In the genomic region with DNA sequence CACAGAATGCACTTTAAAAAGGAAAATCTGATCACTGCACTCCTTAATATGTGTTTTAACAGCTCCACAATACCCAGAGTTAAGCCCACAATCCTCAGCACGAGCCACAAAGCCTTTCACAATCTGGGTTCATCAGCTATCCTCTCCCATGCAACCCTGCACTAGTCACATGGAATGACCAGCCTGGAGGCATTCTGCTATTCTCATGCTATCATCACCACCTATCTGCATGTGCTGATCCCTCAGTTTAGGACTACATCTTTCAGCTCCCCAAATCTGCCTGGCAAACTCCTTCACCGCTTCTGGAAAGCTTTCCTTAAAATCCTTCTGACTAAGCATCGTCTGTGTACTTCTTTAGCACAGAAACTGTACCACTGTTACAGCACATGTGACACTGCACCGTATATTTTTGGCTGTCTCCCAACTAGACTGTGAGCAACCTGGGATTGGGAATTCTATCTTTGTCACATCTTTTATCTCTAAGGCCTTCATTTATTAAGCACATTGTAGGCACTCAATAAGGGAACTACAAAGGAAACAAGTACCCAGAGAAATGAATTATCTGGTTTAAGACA, we compare ENCODE assay signal across 18 cellular contexts. TPM values are rescaled to one million over a fixed set of nuclear protein-coding genes. Genes with fewer than 3 reads are reported as not detected.
A peak's percentile ranks its signal among the peaks of the same experiment; 100 is the strongest.
DNase-seq lines count a peak whose midpoint lies in the region; ATAC-seq and TF ChIP-seq lines count a peak whose summit lies in the region.
"Had no signal": no experiment of that assay in that cellular context is flagged by ENCODE, and none has a peak within 500 bp of the region (broad histone marks: within the 10 kb centered on the region; RNA-seq: fewer than 3 reads in every experiment).

No MANE protein-coding gene starts in this region.

- no peak for DNase-seq in activated CD8-positive, alpha-beta memory T cell treated with anti-CD3 and anti-CD28 coated beads, Interleukin-2, amount 10 ng/mL, durations not matched to agents 7 days and 5 days
- no peak for DNase-seq in activated CD8-positive, alpha-beta memory T cell treated with anti-CD3 and anti-CD28 coated beads, Interleukin-2, amount 50 U/mL, for 4 hours
- DNase-seq in Caco-2 (no peak), amniotic epithelial cell (ENCODE audit: low read depth) (peak; percentile 17), inferior parietal cortex (ENCODE audit: extremely low spot score) (peak; percentile 11), CD14-positive monocyte (ENCODE audit: low spot score) (no peak)
- DNase-seq: GOT3, HCEC 1CT, NCI-H1417, NCI-H1694 treated with DMSO at 0.1 percent for 48 hours, NCI-H2081 treated with DMSO at 0.1 percent for 48 hours, NCI-H2171 treated with DMSO at 0.1 percent for 48 hours, NCI-H524 treated with DMSO at 0.1 percent for 48 hours, Peyer's patch had no signal

- no peaks in the 10 kb centered on the region for H3K4me1 ChIP-seq in Caco-2
- H3K4me1 ChIP-seq: Peyer's patch had no signal

- H3K4me3 ChIP-seq in Caco-2 (ENCODE audit: low read depth, low read length), result no peak overlapping the region
- H3K4me3 ChIP-seq: Peyer's patch had no signal

- H3K36me3 ChIP-seq in Caco-2 (ENCODE audit: control insufficient read depth, insufficient read depth, low read length), result no peaks in the 10 kb centered on the region

- no peaks in the 10 kb centered on the region for H3K27me3 ChIP-seq in Caco-2 (replicated peaks; ENCODE audit: control insufficient read depth, insufficient read depth, low read length)
- H3K27me3 ChIP-seq: Peyer's patch had no signal

- peaks cover 34% of the 10 kb centered on the region for H3K36me3 Mint-ChIP-seq in activated CD8-positive, alpha-beta memory T cell treated with anti-CD3 and anti-CD28 coated beads, Interleukin-2, amount 10 ng/mL, durations not matched to agents 7 days and 5 days
- H3K36me3 Mint-ChIP-seq in Caco-2 (ENCODE audit: insufficient read depth, unreplicated experiment) (peaks cover 52% of the 10 kb centered on the region), CD14-positive monocyte (peaks cover 55 to 58% of the 10 kb centered on the region in 2 donors)

- CTCF ChIA-PET in activated CD8-positive, alpha-beta memory T cell treated with anti-CD3 and anti-CD28 coated beads, Interleukin-2, amount 10 ng/mL, durations not matched to agents 7 days and 5 days (lab: Charles Lee), result no interaction called here
- CTCF ChIA-PET in Caco-2 (lab: Charles Lee), result no interaction called here

- TF ChIP-seq CTCF in Caco-2 (IDR thresholded peaks at IDR 0.05; ENCODE audit: insufficient read depth in 1 of 2, low read depth in 1 of 2, low read length in 1 of 2, severe bottlenecking in 1 of 2, unreplicated experiment in 1 of 2) (no peak), CD14-positive monocyte (IDR thresholded peaks at IDR 0.05) (no peak)

- no peak for ATAC-seq in activated CD8-positive, alpha-beta memory T cell treated with anti-CD3 and anti-CD28 coated beads, Interleukin-2, amount 10 ng/mL, durations not matched to agents 7 days and 5 days
- no peak for ATAC-seq in GM18907 (IDR thresholded peaks at IDR 0.05; ENCODE audit: unreplicated experiment)
- no peak for ATAC-seq in HG03571 (IDR thresholded peaks at IDR 0.05; ENCODE audit: unreplicated experiment)

- no peak overlapping the region for H3K4me3 Mint-ChIP-seq in activated CD8-positive, alpha-beta memory T cell treated with anti-CD3 and anti-CD28 coated beads, Interleukin-2, amount 10 ng/mL, durations not matched to agents 7 days and 5 days
- H3K4me3 Mint-ChIP-seq in Caco-2 (ENCODE audit: unreplicated experiment) (no peak overlapping the region), CD14-positive monocyte (no peak overlapping the region)
- H3K4me3 Mint-ChIP-seq: IgD-negative memory B cell had no signal

- H3K27me3 Mint-ChIP-seq in activated CD8-positive, alpha-beta memory T cell treated with anti-CD3 and anti-CD28 coated beads, Interleukin-2, amount 10 ng/mL, durations not matched to agents 7 days and 5 days, result no peaks in the 10 kb centered on the region
- H3K27me3 Mint-ChIP-seq in Caco-2 (ENCODE audit: insufficient read depth, unreplicated experiment), result no peaks in the 10 kb centered on the region
- peaks cover 0 to 29% (median 0%) of the 10 kb centered on the region in 3 donors for H3K27me3 Mint-ChIP-seq in CD14-positive monocyte (ENCODE audit: low read depth in 3 of 3)

- H3K4me1 Mint-ChIP-seq in activated CD8-positive, alpha-beta memory T cell treated with anti-CD3 and anti-CD28 coated beads, Interleukin-2, amount 10 ng/mL, durations not matched to agents 7 days and 5 days, result no peaks in the 10 kb centered on the region
- peaks cover 27% of the 10 kb centered on the region for H3K4me1 Mint-ChIP-seq in Caco-2 (ENCODE audit: low read depth, unreplicated experiment)
- no peaks in the 10 kb centered on the region for H3K4me1 Mint-ChIP-seq in CD14-positive monocyte

- H3K9me3 Mint-ChIP-seq in activated CD8-positive, alpha-beta memory T cell treated with anti-CD3 and anti-CD28 coated beads, Interleukin-2, amount 10 ng/mL, durations not matched to agents 7 days and 5 days (ENCODE audit: low read depth), result no peaks in the 10 kb centered on the region
- H3K9me3 Mint-ChIP-seq in Caco-2 (ENCODE audit: unreplicated experiment) (no peaks in the 10 kb centered on the region), CD14-positive monocyte (peaks cover 0 to 3% (median 0%) of the 10 kb centered on the region in 7 donors)
- H3K9me3 Mint-ChIP-seq: IgD-negative memory B cell had no signal

- no TSS peak for BruUV-seq in Caco-2 (replicated peaks; lab: Mats Ljungman, UMichigan)

- intact Hi-C loops in Caco-2 (cut with micrococcal nuclease; ENCODE audit: unreplicated experiment) (no loop called here), CD14-positive monocyte (cut with micrococcal nuclease) (no loop called here)

- POLR2A ChIA-PET in Caco-2 (lab: Charles Lee), result no interaction called here

- H3K27ac Mint-ChIP-seq in activated CD8-positive, alpha-beta memory T cell treated with anti-CD3 and anti-CD28 coated beads, Interleukin-2, amount 10 ng/mL, durations not matched to agents 7 days and 5 days, result peak overlapping the region; percentile 40
- H3K27ac Mint-ChIP-seq in Caco-2 (ENCODE audit: unreplicated experiment), result peak overlapping the region; percentile 20
- H3K27ac Mint-ChIP-seq in CD14-positive monocyte, result no peak overlapping the region
- H3K27ac Mint-ChIP-seq: IgD-negative memory B cell had no signal

- no peaks in the 10 kb centered on the region for H3K9me3 ChIP-seq in Caco-2
- H3K9me3 ChIP-seq: Peyer's patch had no signal

RNA-seq across cellular contexts. Expression of gene EIF1AX, which starts 18.3 kb away (rescaled TPM):
- 10 to 100 TPM; 58.4 to 83.6 TPM for total RNA-seq in activated CD8-positive, alpha-beta memory T cell treated with anti-CD3 and anti-CD28 coated beads, Interleukin-2, amount 10 ng/mL, durations not matched to agents 7 days and 5 days
- 136 and 144 TPM in 2 replicates for total RNA-seq in Caco-2 (2022)
- 10 to 100 TPM; 58.5 to 62.7 TPM for polyA plus RNA-seq in CD14-positive monocyte

RNA-seq across cellular contexts. Expression of gene MAP7D2, which starts 43.2 kb away (rescaled TPM):
- total RNA-seq in activated CD8-positive, alpha-beta memory T cell treated with anti-CD3 and anti-CD28 coated beads, Interleukin-2, amount 10 ng/mL, durations not matched to agents 7 days and 5 days, result under 1 TPM; 0.15 to 0.40 TPM
- total RNA-seq in Caco-2 (2022), result 42.8 and 45.4 TPM in 2 replicates
- polyA plus RNA-seq in CD14-positive monocyte, result not detected
- total RNA-seq: G401 had no signal

Comparison
In these comparisons a context has a peak if more than half of its experiments do, and no peak if none do; other contexts are left out.
1. DNase-seq: peak in amniotic epithelial cell (single experiment) and inferior parietal cortex (single experiment); none in activated CD8-positive, alpha-beta memory T cell treated with anti-CD3 and anti-CD28 coated beads, Interleukin-2, amount 10 ng/mL, durations not matched to agents 7 days and 5 days (single experiment), activated CD8-positive, alpha-beta memory T cell treated with anti-CD3 and anti-CD28 coated beads, Interleukin-2, amount 50 U/mL, for 4 hours (single experiment), Caco-2 (0 of 2) and CD14-positive monocyte (single experiment).
2. H3K27ac Mint-ChIP-seq: peak in activated CD8-positive, alpha-beta memory T cell treated with anti-CD3 and anti-CD28 coated beads, Interleukin-2, amount 10 ng/mL, durations not matched to agents 7 days and 5 days (single experiment) and Caco-2 (single experiment); none in CD14-positive monocyte (0 of 7).
3. RNA of gene MAP7D2, which starts 43.2 kb away (total RNA-seq): 42.8 to 45.4 TPM in Caco-2; 0.15 to 0.40 TPM in activated CD8-positive, alpha-beta memory T cell treated with anti-CD3 and anti-CD28 coated beads, Interleukin-2, amount 10 ng/mL, durations not matched to agents 7 days and 5 days; every median in the first group is over 10 times any median in the second.